In the genomic region with DNA sequence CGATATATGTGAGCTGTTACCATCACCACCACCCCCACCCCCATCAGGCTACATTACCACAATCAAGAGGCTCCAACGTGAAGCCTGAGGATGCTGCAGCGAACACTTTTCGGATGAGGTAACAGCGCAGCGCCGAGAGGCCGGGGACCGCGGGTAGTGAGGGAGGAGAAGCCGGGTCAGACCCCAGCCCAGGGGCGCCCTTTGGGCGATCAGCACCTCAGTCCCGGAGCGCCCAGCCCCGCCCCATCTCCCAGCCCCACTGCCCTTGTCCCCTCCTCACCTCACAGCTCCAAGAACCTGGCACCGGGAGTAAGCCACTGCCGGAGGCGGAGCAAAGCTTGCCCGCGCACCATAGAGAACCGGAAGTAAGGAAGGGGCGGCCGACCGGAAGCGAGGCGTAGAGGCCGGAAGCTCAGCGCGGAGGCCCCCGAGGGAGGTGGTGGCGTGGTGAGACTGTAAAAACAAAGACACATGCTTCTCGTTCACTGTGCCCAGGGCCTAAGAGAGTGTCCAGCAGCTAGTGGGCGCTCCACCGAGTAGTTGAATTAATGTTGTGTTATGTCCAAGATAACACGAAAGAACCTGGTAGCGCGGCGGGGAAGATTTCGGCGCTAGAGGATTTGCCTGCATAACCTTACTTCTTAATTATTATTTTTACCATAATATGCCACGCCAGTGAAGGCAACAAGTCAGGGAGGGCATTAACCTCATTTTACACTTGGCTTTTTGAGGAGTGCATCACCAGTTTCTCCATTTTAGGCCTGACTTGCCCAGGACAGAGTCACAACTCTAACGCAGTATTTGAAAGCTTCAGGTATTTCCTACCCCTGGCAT, we compare ENCODE assay signal across 8 cellular contexts. TPM values are rescaled to one million over a fixed set of nuclear protein-coding genes. Genes with fewer than 3 reads are reported as not detected.
DNase-seq lines count a peak whose midpoint lies in the region; TF ChIP-seq lines count a peak whose summit lies in the region.

A gene (minus strand): TSS at position 367 of the 834 bp plus-strand sequence. CDS start 4,610 bp downstream, outside the sequence.

- peak; percentile 87 for DNase-seq in GM06990 (ENCODE audit: extremely low read depth, insufficient read length)
- peak; percentile 93 for DNase-seq in HFF-Myc (ENCODE audit: extremely low read depth, low read depth)
- DNase-seq in MV-4-11 (lab: John Stamatoyannopoulos, UW): peak; percentile 94
- peak; percentile 99 for DNase-seq in SK-MEL-5 (ENCODE audit: low read depth, low spot score)
- peak; percentile 91 for DNase-seq in activated naive CD4-positive, alpha-beta T cell treated with Interleukin-2 at 50 U/mL for 16 hours
- peak; percentile 94 for DNase-seq in foreskin melanocyte
- peak; percentile 85 for DNase-seq in neuronal stem cell (ENCODE audit: low spot score)

- H2AK5ac ChIP-seq in neuronal stem cell (ENCODE audit: low read depth, low read length): peak within 1 kb of the TSS; percentile 51

- TF ChIP-seq CTCF in GM06990 (IDR thresholded peaks at IDR 0.05; ENCODE audit: insufficient read depth, low read length, poor library complexity, severe bottlenecking) (peak; percentile 42), HFF-Myc (IDR thresholded peaks at IDR 0.05; ENCODE audit: low read depth, low read length, missing control alignments) (peak; percentile 67), subcutaneous adipose tissue (IDR thresholded peaks at IDR 0.05; ENCODE audit: low read depth) (no peak)

- peak within 1 kb of the TSS; percentile 98 for H3K4me3 ChIP-seq in GM06990 (replicated peaks; ENCODE audit: low read depth, low read length)
- H3K4me3 ChIP-seq in HFF-Myc (replicated peaks; ENCODE audit: low read depth, low read length): peak within 1 kb of the TSS; percentile 80
- H3K4me3 ChIP-seq in neuronal stem cell (ENCODE audit: low read length in 2 of 2): peak within 1 kb of the TSS; percentile 67 to 85

- H3K18ac ChIP-seq in neuronal stem cell (ENCODE audit: low read length): peak within 1 kb of the TSS; percentile 49

- H2BK120ac ChIP-seq in neuronal stem cell (ENCODE audit: low read depth, low read length): no peak within 1 kb of the TSS

- in situ Hi-C loops in SK-MEL-5 (cut with HindIII; ENCODE audit: low pct_unique_long_range_greater_than_20kb, low sequenced_read_pairs): no loop called here

- no peak within 1 kb of the TSS for H2BK15ac ChIP-seq in neuronal stem cell (ENCODE audit: low read length)

- peaks cover 0 to 2% of the 10 kb centered on the region in 2 donors for H3K4me1 ChIP-seq in neuronal stem cell (ENCODE audit: control insufficient read depth in 2 of 2, insufficient read depth in 1 of 2, low read depth in 1 of 2, low read length in 2 of 2)

- H4K8ac ChIP-seq in neuronal stem cell (ENCODE audit: low read depth, low read length): no peak within 1 kb of the TSS

- peak within 1 kb of the TSS; percentile 65 for H3K27ac ChIP-seq in neuronal stem cell (replicated peaks; ENCODE audit: low read length)

- H2AFZ ChIP-seq in neuronal stem cell (ENCODE audit: low read length): peak within 1 kb of the TSS; percentile 92

- no CpG with 5 or more reads among the region's 43 CpGs for whole genome bisulfite sequencing in neuronal stem cell (ENCODE audit: extremely low coverage in 2 of 2, insufficient read length in 2 of 2, insufficient replicate concordance in 1 of 2), 2 donors

- H4K91ac ChIP-seq in neuronal stem cell (ENCODE audit: low read depth, low read length, poor library complexity): no peak within 1 kb of the TSS

- peak within 1 kb of the TSS; percentile 75 for H3K4me2 ChIP-seq in neuronal stem cell (ENCODE audit: insufficient read depth, low read length, poor library complexity, severe bottlenecking)

- H3K27me3 ChIP-seq in GM06990 (replicated peaks; ENCODE audit: control insufficient read depth, insufficient read depth, low read length) (no peaks in the 10 kb centered on the region), neuronal stem cell (ENCODE audit: control insufficient read depth in 3 of 3, insufficient read depth in 3 of 3, low read depth in 1 of 3, low read length in 3 of 3) (no peaks in the 10 kb centered on the region)

- peaks cover 2% of the 10 kb centered on the region for H3K79me1 ChIP-seq in neuronal stem cell (ENCODE audit: low read depth, low read length)

- H3K14ac ChIP-seq in neuronal stem cell (ENCODE audit: low read length): no peak within 1 kb of the TSS

- H2BK12ac ChIP-seq in neuronal stem cell (ENCODE audit: low read length): no peak within 1 kb of the TSS

- H3K9me3 ChIP-seq in neuronal stem cell (replicated peaks in 1 of 2; ENCODE audit: control insufficient read depth in 2 of 2, insufficient read depth in 1 of 2, low read depth in 1 of 2, low read length in 2 of 2): no peaks in the 10 kb centered on the region

- H3K9ac ChIP-seq in neuronal stem cell (ENCODE audit: low read depth, low read length, poor library complexity): peak within 1 kb of the TSS; percentile 91

- H3K36me3 ChIP-seq in GM06990 (ENCODE audit: control insufficient read depth, insufficient read depth, low read length): peaks cover 3% of the 10 kb centered on the region
- peaks cover 36 to 66% of the 10 kb centered on the region in 2 donors for H3K36me3 ChIP-seq in neuronal stem cell (replicated peaks in 1 of 2; ENCODE audit: control insufficient read depth in 2 of 2, insufficient read depth in 2 of 2, low read length in 2 of 2)

- peak within 1 kb of the TSS; percentile 33 for H2BK5ac ChIP-seq in neuronal stem cell (ENCODE audit: low read length)

- H3K23ac ChIP-seq in neuronal stem cell (ENCODE audit: low read depth, low read length, poor library complexity): peak within 1 kb of the TSS; percentile 75

- H3K4ac ChIP-seq in neuronal stem cell (ENCODE audit: low read length): no peak within 1 kb of the TSS

RNA-seq across cellular contexts. Expression of the gene that starts here (rescaled TPM):
- total RNA-seq in SK-MEL-5 (2014; rRNA removed; shearing (Covaris generic)): 107 and 115 TPM in 2 replicates
- 76.6 and 115 TPM in 2 replicates for polyA plus RNA-seq in SK-MEL-5 (2015; cell fraction: cytosol; rRNA removed)
- 228 and 244 TPM in 2 replicates for polyA plus RNA-seq in SK-MEL-5 (2015; cell fraction: nucleus; rRNA removed)
- 16.1 TPM for polyA plus RNA-seq in neuronal stem cell (2013, experiment 1 of 2)
- 16.1 TPM for polyA plus RNA-seq in neuronal stem cell (2013, experiment 2 of 2)
- 10 to 100 TPM; 26.9 to 55.8 (median 46.2) TPM for total RNA-seq in subcutaneous adipose tissue

Comparison
In these comparisons a context has a peak if more than half of its experiments do, and no peak if none do; other contexts are left out.
1. Peak in every context shown above with its lines: DNase-seq, H3K4me3 ChIP-seq and H3K27ac ChIP-seq.